12 cellular contexts compared by ENCODE assay signal in the genomic region with DNA sequence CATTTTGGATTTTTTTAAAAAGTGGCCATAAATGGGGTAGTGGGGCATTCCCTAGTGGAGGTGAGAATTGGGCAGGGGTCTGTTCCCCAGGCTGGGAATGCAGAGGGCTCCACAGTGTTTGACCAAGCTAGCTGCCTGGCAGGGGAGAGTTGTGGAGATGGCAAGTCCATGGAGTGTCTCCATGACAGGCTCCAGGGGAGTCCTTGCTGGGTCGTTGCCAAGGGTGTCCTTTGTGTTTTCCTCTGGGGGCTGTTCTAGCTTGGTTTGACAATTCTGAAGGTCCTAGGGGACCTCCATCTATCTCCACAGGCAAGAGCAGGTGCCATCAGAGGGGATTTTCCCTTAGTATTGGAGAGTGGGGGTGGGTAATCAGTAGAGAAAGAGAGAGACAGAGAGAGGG.
DNase-seq lines count a peak whose midpoint lies in the region; ATAC-seq and TF ChIP-seq lines count a peak whose summit lies in the region.
"Had no signal": no experiment of that assay in that cellular context is flagged by ENCODE, and none has a peak within 500 bp of the region (broad histone marks: within the 10 kb centered on the region; RNA-seq: fewer than 3 reads in every experiment).

No MANE protein-coding gene starts in this region.

- H3K14ac ChIP-seq in IMR-90 (replicated peaks; ENCODE audit: low read depth, low read length) (no peak overlapping the region), mesenchymal stem cell (ENCODE audit: low read length in 2 of 2) (no peak overlapping the region)

- H2BK20ac ChIP-seq in IMR-90 (ENCODE audit: low read depth, low read length): 0 out of 2 replicates have a peak overlapping the region, but pooled peaks have one; percentile 34

- no peak overlapping the region for H2BK120ac ChIP-seq in IMR-90 (ENCODE audit: low read depth, low read length)
- peak overlapping the region; percentile 57 for H2BK120ac ChIP-seq in mesenchymal stem cell (ENCODE audit: low read depth, low read length)

- dilution Hi-C loops in IMR-90 (cut with HindIII; ENCODE audit: low sequenced_read_pairs, unreplicated experiment): no loop called here

- 60% methylated on average over 1 of the region's 1 CpG; no CpG with 5 or more reads in 1 of the 2 experiments for WGBS in IMR-90 (ENCODE audit: extremely low coverage in 2 of 2, insufficient read length in 1 of 2), 2 experiments
- 89% methylated on average over 1 of the region's 1 CpG for WGBS in mesenchymal stem cell

- H2BK15ac ChIP-seq in IMR-90 (ENCODE audit: low read depth, low read length) (no peak overlapping the region), mesenchymal stem cell (ENCODE audit: low read depth, poor library complexity, severe bottlenecking) (peak overlapping the region; percentile 87)

- no peaks in the 10 kb centered on the region for H3K79me1 ChIP-seq in IMR-90 (ENCODE audit: low read depth in 1 of 2, low read length in 2 of 2)
- no peaks in the 10 kb centered on the region for H3K79me1 ChIP-seq in mesenchymal stem cell (replicated peaks; ENCODE audit: low read length, poor library complexity, severe bottlenecking)

- H4K5ac ChIP-seq in IMR-90 (ENCODE audit: low read depth, low read length): no peak overlapping the region

- intact Hi-C loops in IMR-90 (cut with micrococcal nuclease): no loop called here
- intact Hi-C loops in tibial artery (cut with DNase I; ENCODE audit: low total_unique reads): no loop called here

- H2AK5ac ChIP-seq in IMR-90 (ENCODE audit: low read depth, low read length) (no peak overlapping the region), mesenchymal stem cell (ENCODE audit: low read length, severe bottlenecking) (no peak overlapping the region)

- H3K23ac ChIP-seq in IMR-90 (ENCODE audit: low read depth, low read length) (no peak overlapping the region), mesenchymal stem cell (ENCODE audit: low read length in 2 of 2) (no peak overlapping the region)

- H3K27ac ChIP-seq in BLaER1 (peak overlapping the region; percentile 52; the same call in 1 of the 2 replicates), IMR-90 (ENCODE audit: insufficient read depth, low read length) (no peak overlapping the region), mesenchymal stem cell (ENCODE audit: low read length, poor library complexity, severe bottlenecking) (no peak overlapping the region), tibial artery (peak overlapping the region; percentile 57 to 69)

- H4K91ac ChIP-seq in IMR-90 (ENCODE audit: insufficient read depth, low read depth, low read length) (no peak overlapping the region), mesenchymal stem cell (ENCODE audit: low read length) (peak overlapping the region; percentile 35)

- H3K56ac ChIP-seq in IMR-90 (ENCODE audit: extremely low read depth, insufficient read depth, low read length): no peak overlapping the region

- H2BK12ac ChIP-seq in mesenchymal stem cell (ENCODE audit: low read length in 2 of 2): peak overlapping the region; percentile 94 to 97

- CTCF ChIA-PET in IMR-90 (lab: Yijun Ruan, JAX): no interaction called here

- no peak for TF ChIP-seq POLR2A in IMR-90 (IDR thresholded peaks at IDR 0.05; ENCODE audit: low read depth, low read length)

- DNase-seq in IMR-90 (no peak), mesenchymal stem cell (no peak), tibial artery (no peak)
- DNase-seq in activated CD4-positive, CD25-positive, alpha-beta regulatory T cell treated with anti-CD3 and anti-CD28 coated beads, Interleukin-2, amount 50 U/mL, for 72 hours: no peak
- DNase-seq: Caco-2; CD8-positive, alpha-beta memory T cell; DND-41; GF-D8 had no signal

- in situ Hi-C loops in IMR-90 (cut with MboI; ENCODE audit: low sequenced_read_pairs): no loop called here

- H3K36me3 ChIP-seq in BLaER1 (no peaks in the 10 kb centered on the region), IMR-90 (ENCODE audit: control insufficient read depth, insufficient read depth, low read length) (no peaks in the 10 kb centered on the region), mesenchymal stem cell (ENCODE audit: control insufficient read depth in 1 of 2, insufficient read depth in 2 of 2, low read depth in 1 of 2, low read length in 2 of 2) (no peaks in the 10 kb centered on the region), tibial artery (no peaks in the 10 kb centered on the region)
- H3K36me3 ChIP-seq: HAP-1 had no signal

- POLR2A ChIA-PET in IMR-90 (lab: Charles Lee; ENCODE audit: unreplicated experiment): no interaction called here

- no peaks in the 10 kb centered on the region for H3K27me3 ChIP-seq in BLaER1
- peaks cover 9% of the 10 kb centered on the region for H3K27me3 ChIP-seq in IMR-90 (ENCODE audit: control insufficient read depth, insufficient read depth, low read length)
- peaks cover 0 to 11% of the 10 kb centered on the region in 2 experiments for H3K27me3 ChIP-seq in mesenchymal stem cell (ENCODE audit: control insufficient read depth in 1 of 2, insufficient read depth in 1 of 2, low read length in 2 of 2)
- H3K27me3 ChIP-seq in tibial artery: no peaks in the 10 kb centered on the region

- TF ChIP-seq RAD21 in IMR-90 (IDR thresholded peaks at IDR 0.05; ENCODE audit: low read length): no peak

- ATAC-seq in IMR-90 (ENCODE audit: low read depth) (no peak), HG02678 (IDR thresholded peaks at IDR 0.05; ENCODE audit: unreplicated experiment) (no peak), HG03342 (IDR thresholded peaks at IDR 0.05; ENCODE audit: unreplicated experiment) (no peak)

- H2AK9ac ChIP-seq in IMR-90 (replicated peaks; ENCODE audit: low read depth, low read length, poor library complexity): no peak overlapping the region

- H3K4me3 ChIP-seq in BLaER1 (no peak overlapping the region), IMR-90 (ENCODE audit: insufficient read depth, low read depth, low read length) (no peak overlapping the region), mesenchymal stem cell (ENCODE audit: insufficient read depth in 1 of 2, low read depth in 1 of 2, low read length in 2 of 2) (no peak overlapping the region), tibial artery (no peak overlapping the region)
- H3K4me3 ChIP-seq: HAP-1 had no signal

- H3K4ac ChIP-seq in IMR-90 (ENCODE audit: low read depth, low read length) (no peak overlapping the region), mesenchymal stem cell (ENCODE audit: low read depth in 1 of 2, low read length in 2 of 2) (peak overlapping the region in 1 of 2 experiments; percentile 26)

- TF ChIP-seq CTCF in IMR-90 (conservative IDR thresholded peaks at IDR 0.05; ENCODE audit: low read depth, low read length): no peak
- TF ChIP-seq CTCF in tibial artery (IDR thresholded peaks at IDR 0.05): no peak

- H3K4me2 ChIP-seq in BLaER1 (peak overlapping the region; percentile 94), IMR-90 (ENCODE audit: low read depth, low read length) (no peak overlapping the region), mesenchymal stem cell (ENCODE audit: low read length, poor library complexity, severe bottlenecking) (no peak overlapping the region)

- no peak overlapping the region for H2AFZ ChIP-seq in IMR-90 (replicated peaks; ENCODE audit: low read length, poor library complexity)
- H2AFZ ChIP-seq in mesenchymal stem cell (ENCODE audit: low read depth, low read length): no peak overlapping the region

- peaks cover 18% of the 10 kb centered on the region; the same call in 1 of the 2 replicates for H3K9me1 ChIP-seq in IMR-90 (ENCODE audit: insufficient read depth, low read length)

- H4K20me1 ChIP-seq in BLaER1 (no peaks in the 10 kb centered on the region), IMR-90 (ENCODE audit: insufficient read depth, low read length) (peaks cover 6% of the 10 kb centered on the region; the same call in 1 of the 2 replicates)

- peaks cover 62% of the 10 kb centered on the region for H3K4me1 ChIP-seq in BLaER1
- H3K4me1 ChIP-seq in IMR-90 (ENCODE audit: control insufficient read depth, insufficient read depth, low read length): peaks cover 12% of the 10 kb centered on the region
- peaks cover 33% of the 10 kb centered on the region for H3K4me1 ChIP-seq in mesenchymal stem cell (ENCODE audit: control insufficient read depth, insufficient read depth, low read depth, low read length)
- H3K4me1 ChIP-seq in tibial artery: peaks cover 8 to 87% (median 75%) of the 10 kb centered on the region in 4 donors
- H3K4me1 ChIP-seq: HAP-1 had no signal

- no peak overlapping the region for H2BK5ac ChIP-seq in IMR-90 (ENCODE audit: low read depth, low read length, poor library complexity, severe bottlenecking)
- no peak overlapping the region for H2BK5ac ChIP-seq in mesenchymal stem cell (ENCODE audit: low read depth, low read length, poor library complexity, severe bottlenecking)

- H4K8ac ChIP-seq in IMR-90 (ENCODE audit: low read depth in 2 of 2, low read length in 2 of 2) (no peak overlapping the region), mesenchymal stem cell (ENCODE audit: low read length) (peak overlapping the region; percentile 32)

- no TSS peak for BruUV-seq in IMR-90 (replicated peaks; lab: Mats Ljungman, UMichigan)

- H3K18ac ChIP-seq in IMR-90 (ENCODE audit: low read depth, low read length) (no peak overlapping the region), mesenchymal stem cell (ENCODE audit: low read depth in 1 of 2, low read length in 2 of 2) (peak overlapping the region; percentile 37 to 38)

- H3K9me3 ChIP-seq in BLaER1 (peaks cover 9% of the 10 kb centered on the region), IMR-90 (ENCODE audit: control insufficient read depth, insufficient read depth, low read length) (no peaks in the 10 kb centered on the region), mesenchymal stem cell (ENCODE audit: control insufficient read depth, low read length) (no peaks in the 10 kb centered on the region), tibial artery (no peaks in the 10 kb centered on the region)
- H3K9me3 ChIP-seq: HAP-1 had no signal

- 0 out of 2 replicates have a peak overlapping the region, but pooled peaks have one; percentile 32 for H3K9ac ChIP-seq in BLaER1
- H3K9ac ChIP-seq in IMR-90 (ENCODE audit: low read depth, low read length): no peak overlapping the region
- no peak overlapping the region for H3K9ac ChIP-seq in mesenchymal stem cell (ENCODE audit: low read length)

TF ChIP-seq in IMR-90, 13 proteins besides CTCF, POLR2A, EP300 and RAD21:
- TF ChIP-seq RFX5 (IDR thresholded peaks at IDR 0.05; ENCODE audit: low read depth, low read length) (no peak), RCOR1 (IDR thresholded peaks at IDR 0.05; ENCODE audit: insufficient replicate concordance, low read length) (no peak), CHD1 (IDR thresholded peaks at IDR 0.05; ENCODE audit: low read depth, low read length) (no peak), SMC3 (IDR thresholded peaks at IDR 0.05; ENCODE audit: low read depth, low read length) (no peak), MAZ (IDR thresholded peaks at IDR 0.05; ENCODE audit: borderline replicate concordance, low read depth, low read length) (no peak), MAFK (IDR thresholded peaks at IDR 0.05; ENCODE audit: low read depth, low read length) (no peak)

Comparison
In these comparisons a context has a peak if more than half of its experiments do, and no peak if none do; other contexts are left out.
1. H3K27ac ChIP-seq: peak in BLaER1 (single experiment) and tibial artery (2 of 2); none in IMR-90 (single experiment) and mesenchymal stem cell (single experiment).